Comparison of ENCODE assay signal across 8 cellular contexts in genomic region chr6:79630883-79631799, GRCh38. TPM values are rescaled to one million over a fixed set of nuclear protein-coding genes. Genes with fewer than 3 reads are reported as not detected.
DNase-seq lines count a peak whose midpoint lies in the region; ATAC-seq and TF ChIP-seq lines count a peak whose summit lies in the region.

Gene SH3BGRL2 (plus strand): TSS chr6:79631329. CDS start chr6:79631462, 133 bp downstream.

- POLR2A ChIA-PET in RWPE1 (lab: Yijun Ruan, JAX; ENCODE audit: low non-redundant PET) = no interaction called here

- TF ChIP-seq CTCF in RWPE1 (conservative IDR thresholded peaks at IDR 0.05; ENCODE audit: low read depth) (no peak), body of pancreas (IDR thresholded peaks at IDR 0.05) (no peak)

- H3K27me3 ChIP-seq in HUES6 (ENCODE audit: control insufficient read depth, insufficient read depth, low read length) (peaks cover 21% of the 10 kb centered on the region; the same call in 1 of the 2 replicates), body of pancreas (no peaks in the 10 kb centered on the region)

- peak within 1 kb of the TSS; percentile 73; the same call in 1 of the 2 replicates for H3K27ac ChIP-seq in HUES6 (ENCODE audit: low read depth, low read length)
- H3K27ac ChIP-seq in RWPE1 = no peak within 1 kb of the TSS
- peak within 1 kb of the TSS; percentile 62 to 94 (median 92) for H3K27ac ChIP-seq in body of pancreas

- TF ChIP-seq POLR2A in body of pancreas (IDR thresholded peaks at IDR 0.05) = peak in 2 of 3 donors; percentile 63 to 64

- peak within 1 kb of the TSS; percentile 85 for H3K9ac ChIP-seq in HUES6 (ENCODE audit: low read length)

- no peaks in the 10 kb centered on the region; the same call in 1 of the 2 replicates for H3K4me1 ChIP-seq in HUES6 (ENCODE audit: control insufficient read depth, insufficient read depth, low read length)
- H3K4me1 ChIP-seq in body of pancreas = peaks cover 32% of the 10 kb centered on the region

- intact Hi-C loops in body of pancreas (cut with DNase I) = no loop called here

- H3K4me3 ChIP-seq in HUES6 (ENCODE audit: low read depth, low read length) (peak within 1 kb of the TSS; percentile 97), body of pancreas (peak within 1 kb of the TSS; percentile 71 to 82)

- H3K36me3 ChIP-seq in HUES6 (ENCODE audit: control insufficient read depth, insufficient read depth, low read length) (no peaks in the 10 kb centered on the region), body of pancreas (replicated peaks in 1 of 2; ENCODE audit: insufficient read depth in 1 of 2, low read depth in 2 of 2) (no peaks in the 10 kb centered on the region)

- WGBS in body of pancreas, 2 donors = 1 to 2% methylated on average over 16 to 69 of the region's 77 CpGs

- DNase-seq in CD1c-positive myeloid dendritic cell (ENCODE audit: extremely low spot score) (peak; percentile 52), RWPE1 (ENCODE audit: low spot score) (peak; percentile 73), body of pancreas (peak; percentile 85 to 93 (median 91)), hepatic stellate cell (ENCODE audit: low spot score) (peak; percentile 77), pons (ENCODE audit: low spot score) (peak; percentile 50), GOT3 (lab: John Stamatoyannopoulos, UW) (no peak)

- CTCF ChIA-PET in RWPE1 (lab: Yijun Ruan, JAX) = interaction anchor here (0.5 to 1.0 kb wide), 5 partner anchors 27 to 1375 kb away, joined by 3 to 4 read pairs (median 3); no protein-coding TSS in a partner anchor

- ATAC-seq in GM19395 (IDR thresholded peaks at IDR 0.05; ENCODE audit: unreplicated experiment) (peak; percentile 81), body of pancreas (peak; percentile 92)

- no peaks in the 10 kb centered on the region for H3K9me3 ChIP-seq in HUES6 (ENCODE audit: control insufficient read depth, insufficient read depth, low read depth, low read length)
- no peaks in the 10 kb centered on the region for H3K9me3 ChIP-seq in body of pancreas

RNA-seq across cellular contexts. Expression of gene SH3BGRL2, which starts in this region (rescaled TPM):
- total RNA-seq in body of pancreas = 10 to 100 TPM; 26.4 to 29.1 TPM
